Comparison of ENCODE assay signal across 24 cellular contexts in the genomic region with DNA sequence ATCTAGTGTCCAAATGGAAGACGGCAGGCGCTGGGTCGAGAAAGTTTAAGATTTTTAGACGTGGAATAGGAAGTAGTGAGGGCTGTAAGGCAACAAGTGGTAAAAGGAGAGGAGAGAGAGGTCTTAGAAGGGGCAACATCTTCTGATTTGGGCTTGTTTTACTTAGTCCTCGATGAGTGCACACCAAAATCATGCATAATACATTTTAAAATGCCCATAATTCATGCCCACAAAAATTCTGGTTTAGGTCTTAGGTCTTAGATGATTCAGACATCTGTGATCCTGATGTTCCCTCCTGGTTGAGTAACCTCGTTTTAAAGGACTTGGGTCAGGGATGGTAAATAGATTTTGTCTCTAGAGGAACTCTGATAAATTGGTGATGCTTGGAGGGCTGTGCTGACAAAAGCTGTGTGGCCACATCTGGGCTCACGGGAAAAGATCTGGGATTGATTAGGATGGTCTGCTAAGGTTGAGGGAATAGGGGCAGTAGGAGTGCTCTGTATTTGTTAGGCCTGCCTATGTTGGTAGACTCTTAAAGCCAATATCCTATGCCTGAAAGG.
A peak's percentile ranks its signal among the peaks of the same experiment; 100 is the strongest.
DNase-seq lines count a peak whose midpoint lies in the region; ATAC-seq and TF ChIP-seq lines count a peak whose summit lies in the region.
"Had no signal": no experiment of that assay in that cellular context is flagged by ENCODE, and none has a peak within 500 bp of the region (broad histone marks: within the 10 kb centered on the region; RNA-seq: fewer than 3 reads in every experiment).

No MANE protein-coding gene starts in this region.

- no peak for TF ChIP-seq CTCF in PC-3 (conservative IDR thresholded peaks at IDR 0.05; ENCODE audit: low read depth, low read length)
- no peak for TF ChIP-seq CTCF in fibroblast of mammary gland (conservative IDR thresholded peaks at IDR 0.05; ENCODE audit: control insufficient read depth, insufficient read depth, low read depth, low read length)

- H3K4me3 ChIP-seq in ACC112 (ENCODE audit: low read depth, low read length) (no peak overlapping the region), PC-3 (ENCODE audit: low read length) (no peak overlapping the region), fibroblast of mammary gland (ENCODE audit: control insufficient read depth, low read depth, low read length) (no peak overlapping the region)
- H3K4me3 ChIP-seq: body of pancreas, coronary artery, GM12878, K562, left ventricle myocardium inferior, sigmoid colon, uterus had no signal

- H3K36me3 ChIP-seq in ACC112 (ENCODE audit: insufficient read depth, low read length) (no peaks in the 10 kb centered on the region), PC-3 (ENCODE audit: low read depth, low read length) (no peaks in the 10 kb centered on the region)
- H3K36me3 ChIP-seq: left ventricle myocardium inferior, sigmoid colon, uterus had no signal

- BruUV-seq in PC-3 (replicated peaks; lab: Mats Ljungman, UMichigan): no TSS peak

- no peaks in the 10 kb centered on the region for H3K9me3 ChIP-seq in PC-3 (ENCODE audit: low read length)
- H3K9me3 ChIP-seq: body of pancreas, left ventricle myocardium inferior, sigmoid colon, uterus had no signal

- H2AFZ ChIP-seq in ACC112 (ENCODE audit: low read length, unreplicated experiment) (no peak overlapping the region), PC-3 (ENCODE audit: low read length) (no peak overlapping the region; the same call in 1 of the 2 replicates)

- POLR2A ChIA-PET in PC-3 (lab: Charles Lee; ENCODE audit: unreplicated experiment): no interaction called here

- peaks cover 48% of the 10 kb centered on the region for H3K4me1 ChIP-seq in ACC112 (ENCODE audit: control insufficient read depth, insufficient read depth, low read length, unreplicated experiment)
- H3K4me1 ChIP-seq in PC-3 (ENCODE audit: insufficient read depth, low read length): peaks cover 40% of the 10 kb centered on the region
- H3K4me1 ChIP-seq: body of pancreas, left ventricle myocardium inferior, uterus had no signal

- CTCF ChIA-PET in PC-3 (lab: Charles Lee): no interaction called here

- H3K4me2 ChIP-seq in PC-3 (ENCODE audit: low read length): no peak overlapping the region

- H3K27ac ChIP-seq in ACC112 (ENCODE audit: low read depth, low read length): peak overlapping the region; percentile 51
- peak overlapping the region; percentile 96 for H3K27ac ChIP-seq in PC-3 (ENCODE audit: low read length)
- H3K27ac ChIP-seq: body of pancreas, coronary artery, left ventricle myocardium inferior, sigmoid colon, uterus had no signal

- H3K79me2 ChIP-seq in ACC112 (ENCODE audit: control insufficient read depth, insufficient read depth, low read length, unreplicated experiment) (no peaks in the 10 kb centered on the region), PC-3 (ENCODE audit: low read length) (no peaks in the 10 kb centered on the region)

- no peaks in the 10 kb centered on the region for H3F3A ChIP-seq in PC-3 (ENCODE audit: low read length, unreplicated experiment)

- H3K27me3 ChIP-seq in ACC112 (ENCODE audit: insufficient read depth, low read length) (no peaks in the 10 kb centered on the region), PC-3 (ENCODE audit: low read length) (no peaks in the 10 kb centered on the region)
- H3K27me3 ChIP-seq: body of pancreas, sigmoid colon, uterus had no signal

- peak; percentile 78 for DNase-seq in ELR (ENCODE audit: low read depth)
- peak; percentile 57 for DNase-seq in PC-3
- DNase-seq in fibroblast of mammary gland (ENCODE audit: low read depth): peak; percentile 99
- DNase-seq in DMS 273 treated with DMSO at 0.1 percent for 48 hours (lab: John Stamatoyannopoulos, UW): no peak
- no peak for DNase-seq in NOMO-1 treated with dmso at 0.1 percent for 144 hours (lab: John Stamatoyannopoulos, UW; ENCODE audit: unreplicated experiment)
- DNase-seq: activated B cell treated with CpG ODN at 0.5 μM for 24 hours; activated CD4-positive, alpha-beta T cell treated with anti-CD3 and anti-CD28 coated beads, Interleukin-2, amount 50 U/mL, for 4 hours; activated CD8-positive, alpha-beta memory T cell treated with anti-CD3 and anti-CD28 coated beads, Interleukin-2, amount 50 U/mL, for 4 hours; body of pancreas; endodermal cell; GDM1; left ventricle myocardium inferior; NCI-H1694; NCI-H2171; NCI-H524 treated with DMSO at 0.1 percent for 48 hours; sigmoid colon; T-helper 9 cell; uterus had no signal

- H3K9me2 ChIP-seq in PC-3 (replicated peaks; ENCODE audit: low read length): no peaks in the 10 kb centered on the region

- ATAC-seq in PC-3 (no peak), GM21723 (IDR thresholded peaks at IDR 0.05; ENCODE audit: unreplicated experiment) (no peak), HG02763 (IDR thresholded peaks at IDR 0.05; ENCODE audit: unreplicated experiment) (no peak)
- ATAC-seq: body of pancreas, GM12878, K562 had no signal

- peak overlapping the region; percentile 74 for H3K9ac ChIP-seq in PC-3 (ENCODE audit: low read length)

- no peaks in the 10 kb centered on the region for H4K20me1 ChIP-seq in PC-3 (ENCODE audit: low read length)

- intact Hi-C loops in PC-3 (cut with micrococcal nuclease): no loop called here

Comparison
In these comparisons a context has a peak if more than half of its experiments do, and no peak if none do; other contexts are left out.
1. DNase-seq: peak in ELR (single experiment), PC-3 (single experiment) and fibroblast of mammary gland (single experiment); none in DMS 273 treated with DMSO at 0.1 percent for 48 hours (single experiment) and NOMO-1 treated with dmso at 0.1 percent for 144 hours (single experiment).